Comparison of ENCODE assay signal across 1 cellular context in the genomic region with DNA sequence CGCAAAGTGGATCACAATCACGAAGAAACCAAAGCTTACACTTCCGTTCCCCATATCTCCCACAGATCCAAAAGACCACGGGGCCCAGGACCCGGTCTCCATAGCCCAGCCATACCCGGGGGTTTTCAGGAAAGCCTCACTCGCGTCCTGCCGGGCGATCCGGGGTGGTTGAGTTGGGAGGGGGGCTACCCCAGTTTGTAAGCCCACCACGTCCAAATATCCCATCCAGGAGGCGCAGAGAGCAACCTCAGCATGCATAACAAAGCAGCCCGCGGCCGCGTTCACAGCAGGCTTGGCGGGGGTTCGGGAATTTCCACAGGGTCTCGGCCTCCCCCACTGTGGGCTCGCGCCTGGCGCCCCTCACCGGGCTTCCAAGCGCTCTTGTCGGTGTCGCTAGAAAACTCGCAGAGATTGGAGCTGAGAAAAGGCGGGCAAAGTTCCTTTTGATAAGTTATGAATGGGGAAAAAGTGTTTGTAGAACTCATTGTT.
TF ChIP-seq lines count a peak whose summit lies in the region.

No MANE protein-coding gene starts in this region.

TF ChIP-seq in K562, 482 proteins besides CTCF, POLR2A, EP300 and RAD21 (continued from another document and continues in another):
- TF ChIP-seq JUND (IDR thresholded peaks at IDR 0.05; ENCODE audit: borderline replicate concordance, low read depth, low read length), result 0 out of 2 replicates have a peak, but pooled peaks have one; percentile 1
- no peak for TF ChIP-seq JUND (tag; IDR thresholded peaks at IDR 0.05; ENCODE audit: borderline replicate concordance, low read depth, low read length)
- no peak for TF ChIP-seq HDAC2 (IDR thresholded peaks at IDR 0.05)
- TF ChIP-seq, protein P1, sequence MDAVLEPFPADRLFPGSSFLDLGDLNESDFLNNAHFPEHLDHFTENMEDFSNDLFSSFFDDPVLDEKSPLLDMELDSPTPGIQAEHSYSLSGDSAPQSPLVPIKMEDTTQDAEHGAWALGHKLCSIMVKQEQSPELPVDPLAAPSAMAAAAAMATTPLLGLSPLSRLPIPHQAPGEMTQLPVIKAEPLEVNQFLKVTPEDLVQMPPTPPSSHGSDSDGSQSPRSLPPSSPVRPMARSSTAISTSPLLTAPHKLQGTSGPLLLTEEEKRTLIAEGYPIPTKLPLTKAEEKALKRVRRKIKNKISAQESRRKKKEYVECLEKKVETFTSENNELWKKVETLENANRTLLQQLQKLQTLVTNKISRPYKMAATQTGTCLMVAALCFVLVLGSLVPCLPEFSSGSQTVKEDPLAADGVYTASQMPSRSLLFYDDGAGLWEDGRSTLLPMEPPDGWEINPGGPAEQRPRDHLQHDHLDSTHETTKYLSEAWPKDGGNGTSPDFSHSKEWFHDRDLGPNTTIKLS (IDR thresholded peaks at IDR 0.05; ENCODE audit: borderline replicate concordance, low read depth), result no peak
- no peak for TF ChIP-seq CBFB (CRISPR knock-in tag; IDR thresholded peaks at IDR 0.05)
- no peak for TF ChIP-seq ZNF140 (CRISPR knock-in tag; IDR thresholded peaks at IDR 0.05)
- TF ChIP-seq, protein P2, sequence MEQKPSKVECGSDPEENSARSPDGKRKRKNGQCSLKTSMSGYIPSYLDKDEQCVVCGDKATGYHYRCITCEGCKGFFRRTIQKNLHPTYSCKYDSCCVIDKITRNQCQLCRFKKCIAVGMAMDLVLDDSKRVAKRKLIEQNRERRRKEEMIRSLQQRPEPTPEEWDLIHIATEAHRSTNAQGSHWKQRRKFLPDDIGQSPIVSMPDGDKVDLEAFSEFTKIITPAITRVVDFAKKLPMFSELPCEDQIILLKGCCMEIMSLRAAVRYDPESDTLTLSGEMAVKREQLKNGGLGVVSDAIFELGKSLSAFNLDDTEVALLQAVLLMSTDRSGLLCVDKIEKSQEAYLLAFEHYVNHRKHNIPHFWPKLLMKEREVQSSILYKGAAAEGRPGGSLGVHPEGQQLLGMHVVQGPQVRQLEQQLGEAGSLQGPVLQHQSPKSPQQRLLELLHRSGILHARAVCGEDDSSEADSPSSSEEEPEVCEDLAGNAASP (IDR thresholded peaks at IDR 0.05), result no peak
- no peak for TF ChIP-seq KLF1 (tag; IDR thresholded peaks at IDR 0.05)
- TF ChIP-seq POLR3A (IDR thresholded peaks at IDR 0.05; ENCODE audit: borderline replicate concordance, extremely low read depth, insufficient read depth, insufficient read length), result no peak
- no peak for TF ChIP-seq ZKSCAN8 (CRISPR knock-in tag; IDR thresholded peaks at IDR 0.05)
- TF ChIP-seq ZBTB8A (IDR thresholded peaks at IDR 0.05; ENCODE audit: partially characterized antibody), result no peak
- no peak for TF ChIP-seq STAT5B (CRISPR knock-in tag; IDR thresholded peaks at IDR 0.05)
- no peak for TF ChIP-seq ELF4 (CRISPR knock-in tag; IDR thresholded peaks at IDR 0.05)
- TF ChIP-seq, protein P3, sequence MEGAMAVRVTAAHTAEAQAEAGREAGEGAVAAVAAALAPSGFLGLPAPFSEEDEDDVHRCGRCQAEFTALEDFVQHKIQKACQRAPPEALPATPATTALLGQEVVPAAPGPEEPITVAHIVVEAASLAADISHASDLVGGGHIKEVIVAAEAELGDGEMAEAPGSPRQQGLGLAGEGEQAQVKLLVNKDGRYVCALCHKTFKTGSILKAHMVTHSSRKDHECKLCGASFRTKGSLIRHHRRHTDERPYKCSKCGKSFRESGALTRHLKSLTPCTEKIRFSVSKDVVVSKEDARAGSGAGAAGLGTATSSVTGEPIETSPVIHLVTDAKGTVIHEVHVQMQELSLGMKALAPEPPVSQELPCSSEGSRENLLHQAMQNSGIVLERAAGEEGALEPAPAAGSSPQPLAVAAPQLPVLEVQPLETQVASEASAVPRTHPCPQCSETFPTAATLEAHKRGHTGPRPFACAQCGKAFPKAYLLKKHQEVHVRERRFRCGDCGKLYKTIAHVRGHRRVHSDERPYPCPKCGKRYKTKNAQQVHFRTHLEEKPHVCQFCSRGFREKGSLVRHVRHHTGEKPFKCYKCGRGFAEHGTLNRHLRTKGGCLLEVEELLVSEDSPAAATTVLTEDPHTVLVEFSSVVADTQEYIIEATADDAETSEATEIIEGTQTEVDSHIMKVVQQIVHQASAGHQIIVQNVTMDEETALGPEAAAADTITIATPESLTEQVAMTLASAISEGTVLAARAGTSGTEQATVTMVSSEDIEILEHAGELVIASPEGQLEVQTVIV (CRISPR knock-in tag; IDR thresholded peaks at IDR 0.05; ENCODE audit: borderline replicate concordance), result no peak
- TF ChIP-seq HSF4 (CRISPR knock-in tag; IDR thresholded peaks at IDR 0.05; ENCODE audit: borderline replicate concordance), result no peak
- no peak for TF ChIP-seq TAF7 (tag; IDR thresholded peaks at IDR 0.05)
- TF ChIP-seq CBX8 (IDR thresholded peaks at IDR 0.05; ENCODE audit: borderline replicate concordance, extremely low read depth, low read depth, low read length, poor library complexity, severe bottlenecking), result no peak
- TF ChIP-seq, protein P4, sequence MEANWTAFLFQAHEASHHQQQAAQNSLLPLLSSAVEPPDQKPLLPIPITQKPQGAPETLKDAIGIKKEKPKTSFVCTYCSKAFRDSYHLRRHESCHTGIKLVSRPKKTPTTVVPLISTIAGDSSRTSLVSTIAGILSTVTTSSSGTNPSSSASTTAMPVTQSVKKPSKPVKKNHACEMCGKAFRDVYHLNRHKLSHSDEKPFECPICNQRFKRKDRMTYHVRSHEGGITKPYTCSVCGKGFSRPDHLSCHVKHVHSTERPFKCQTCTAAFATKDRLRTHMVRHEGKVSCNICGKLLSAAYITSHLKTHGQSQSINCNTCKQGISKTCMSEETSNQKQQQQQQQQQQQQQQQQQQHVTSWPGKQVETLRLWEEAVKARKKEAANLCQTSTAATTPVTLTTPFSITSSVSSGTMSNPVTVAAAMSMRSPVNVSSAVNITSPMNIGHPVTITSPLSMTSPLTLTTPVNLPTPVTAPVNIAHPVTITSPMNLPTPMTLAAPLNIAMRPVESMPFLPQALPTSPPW (CRISPR knock-in tag; IDR thresholded peaks at IDR 0.05), result no peak
- peak; percentile 82; the same call in 1 of the 2 replicates for TF ChIP-seq SMAD2 (IDR thresholded peaks at IDR 0.05; ENCODE audit: low read depth, low read length)
- TF ChIP-seq HNRNPL (IDR thresholded peaks at IDR 0.05; ENCODE audit: low read depth, low read length), result no peak
- TF ChIP-seq, protein P5, sequence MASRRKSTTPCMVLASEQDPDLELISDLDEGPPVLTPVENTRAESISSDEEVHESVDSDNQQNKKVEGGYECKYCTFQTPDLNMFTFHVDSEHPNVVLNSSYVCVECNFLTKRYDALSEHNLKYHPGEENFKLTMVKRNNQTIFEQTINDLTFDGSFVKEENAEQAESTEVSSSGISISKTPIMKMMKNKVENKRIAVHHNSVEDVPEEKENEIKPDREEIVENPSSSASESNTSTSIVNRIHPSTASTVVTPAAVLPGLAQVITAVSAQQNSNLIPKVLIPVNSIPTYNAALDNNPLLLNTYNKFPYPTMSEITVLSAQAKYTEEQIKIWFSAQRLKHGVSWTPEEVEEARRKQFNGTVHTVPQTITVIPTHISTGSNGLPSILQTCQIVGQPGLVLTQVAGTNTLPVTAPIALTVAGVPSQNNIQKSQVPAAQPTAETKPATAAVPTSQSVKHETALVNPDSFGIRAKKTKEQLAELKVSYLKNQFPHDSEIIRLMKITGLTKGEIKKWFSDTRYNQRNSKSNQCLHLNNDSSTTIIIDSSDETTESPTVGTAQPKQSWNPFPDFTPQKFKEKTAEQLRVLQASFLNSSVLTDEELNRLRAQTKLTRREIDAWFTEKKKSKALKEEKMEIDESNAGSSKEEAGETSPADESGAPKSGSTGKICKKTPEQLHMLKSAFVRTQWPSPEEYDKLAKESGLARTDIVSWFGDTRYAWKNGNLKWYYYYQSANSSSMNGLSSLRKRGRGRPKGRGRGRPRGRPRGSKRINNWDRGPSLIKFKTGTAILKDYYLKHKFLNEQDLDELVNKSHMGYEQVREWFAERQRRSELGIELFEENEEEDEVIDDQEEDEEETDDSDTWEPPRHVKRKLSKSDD (conservative IDR thresholded peaks at IDR 0.05; ENCODE audit: low read length), result 0 out of 2 replicates have a peak, but pooled peaks have one; percentile 49
- TF ChIP-seq C11orf30 (IDR thresholded peaks at IDR 0.05; ENCODE audit: low read depth), result no peak
- TF ChIP-seq, protein P6, sequence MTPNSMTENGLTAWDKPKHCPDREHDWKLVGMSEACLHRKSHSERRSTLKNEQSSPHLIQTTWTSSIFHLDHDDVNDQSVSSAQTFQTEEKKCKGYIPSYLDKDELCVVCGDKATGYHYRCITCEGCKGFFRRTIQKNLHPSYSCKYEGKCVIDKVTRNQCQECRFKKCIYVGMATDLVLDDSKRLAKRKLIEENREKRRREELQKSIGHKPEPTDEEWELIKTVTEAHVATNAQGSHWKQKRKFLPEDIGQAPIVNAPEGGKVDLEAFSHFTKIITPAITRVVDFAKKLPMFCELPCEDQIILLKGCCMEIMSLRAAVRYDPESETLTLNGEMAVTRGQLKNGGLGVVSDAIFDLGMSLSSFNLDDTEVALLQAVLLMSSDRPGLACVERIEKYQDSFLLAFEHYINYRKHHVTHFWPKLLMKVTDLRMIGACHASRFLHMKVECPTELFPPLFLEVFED (CRISPR knock-in tag; conservative IDR thresholded peaks at IDR 0.05), result no peak
- TF ChIP-seq KAT8 (IDR thresholded peaks at IDR 0.05; ENCODE audit: low read depth), result no peak
- TF ChIP-seq LCOR (CRISPR knock-in tag; IDR thresholded peaks at IDR 0.05), result no peak
- no peak for TF ChIP-seq HDAC3 (IDR thresholded peaks at IDR 0.05; ENCODE audit: borderline replicate concordance, partially characterized antibody)
- no peak for TF ChIP-seq PYGO2 (tag; IDR thresholded peaks at IDR 0.05)
- TF ChIP-seq, protein P7, sequence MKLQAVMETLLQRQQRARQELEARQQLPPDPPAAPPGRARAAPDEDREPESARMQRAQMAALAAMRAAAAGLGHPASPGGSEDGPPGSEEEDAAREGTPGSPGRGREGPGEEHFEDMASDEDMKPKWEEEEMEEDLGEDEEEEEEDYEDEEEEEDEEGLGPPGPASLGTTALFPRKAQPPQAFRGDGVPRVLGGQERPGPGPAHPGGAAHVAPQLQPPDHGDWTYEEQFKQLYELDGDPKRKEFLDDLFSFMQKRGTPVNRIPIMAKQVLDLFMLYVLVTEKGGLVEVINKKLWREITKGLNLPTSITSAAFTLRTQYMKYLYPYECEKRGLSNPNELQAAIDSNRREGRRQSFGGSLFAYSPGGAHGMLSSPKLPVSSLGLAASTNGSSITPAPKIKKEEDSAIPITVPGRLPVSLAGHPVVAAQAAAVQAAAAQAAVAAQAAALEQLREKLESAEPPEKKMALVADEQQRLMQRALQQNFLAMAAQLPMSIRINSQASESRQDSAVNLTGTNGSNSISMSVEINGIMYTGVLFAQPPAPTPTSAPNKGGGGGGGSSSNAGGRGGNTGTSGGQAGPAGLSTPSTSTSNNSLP (IDR thresholded peaks at IDR 0.05; ENCODE audit: borderline replicate concordance, low read depth, low read length), result 0 out of 2 replicates have a peak, but pooled peaks have one; percentile 9
- no peak for TF ChIP-seq GABPB2 (CRISPR knock-in tag; conservative IDR thresholded peaks at IDR 0.05)
- TF ChIP-seq, protein P8, sequence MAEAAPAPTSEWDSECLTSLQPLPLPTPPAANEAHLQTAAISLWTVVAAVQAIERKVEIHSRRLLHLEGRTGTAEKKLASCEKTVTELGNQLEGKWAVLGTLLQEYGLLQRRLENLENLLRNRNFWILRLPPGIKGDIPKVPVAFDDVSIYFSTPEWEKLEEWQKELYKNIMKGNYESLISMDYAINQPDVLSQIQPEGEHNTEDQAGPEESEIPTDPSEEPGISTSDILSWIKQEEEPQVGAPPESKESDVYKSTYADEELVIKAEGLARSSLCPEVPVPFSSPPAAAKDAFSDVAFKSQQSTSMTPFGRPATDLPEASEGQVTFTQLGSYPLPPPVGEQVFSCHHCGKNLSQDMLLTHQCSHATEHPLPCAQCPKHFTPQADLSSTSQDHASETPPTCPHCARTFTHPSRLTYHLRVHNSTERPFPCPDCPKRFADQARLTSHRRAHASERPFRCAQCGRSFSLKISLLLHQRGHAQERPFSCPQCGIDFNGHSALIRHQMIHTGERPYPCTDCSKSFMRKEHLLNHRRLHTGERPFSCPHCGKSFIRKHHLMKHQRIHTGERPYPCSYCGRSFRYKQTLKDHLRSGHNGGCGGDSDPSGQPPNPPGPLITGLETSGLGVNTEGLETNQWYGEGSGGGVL (CRISPR knock-in tag; IDR thresholded peaks at IDR 0.05), result no peak
- TF ChIP-seq RBM34 (IDR thresholded peaks at IDR 0.05; ENCODE audit: borderline replicate concordance, insufficient read depth, low read length), result no peak
- TF ChIP-seq, protein P9, sequence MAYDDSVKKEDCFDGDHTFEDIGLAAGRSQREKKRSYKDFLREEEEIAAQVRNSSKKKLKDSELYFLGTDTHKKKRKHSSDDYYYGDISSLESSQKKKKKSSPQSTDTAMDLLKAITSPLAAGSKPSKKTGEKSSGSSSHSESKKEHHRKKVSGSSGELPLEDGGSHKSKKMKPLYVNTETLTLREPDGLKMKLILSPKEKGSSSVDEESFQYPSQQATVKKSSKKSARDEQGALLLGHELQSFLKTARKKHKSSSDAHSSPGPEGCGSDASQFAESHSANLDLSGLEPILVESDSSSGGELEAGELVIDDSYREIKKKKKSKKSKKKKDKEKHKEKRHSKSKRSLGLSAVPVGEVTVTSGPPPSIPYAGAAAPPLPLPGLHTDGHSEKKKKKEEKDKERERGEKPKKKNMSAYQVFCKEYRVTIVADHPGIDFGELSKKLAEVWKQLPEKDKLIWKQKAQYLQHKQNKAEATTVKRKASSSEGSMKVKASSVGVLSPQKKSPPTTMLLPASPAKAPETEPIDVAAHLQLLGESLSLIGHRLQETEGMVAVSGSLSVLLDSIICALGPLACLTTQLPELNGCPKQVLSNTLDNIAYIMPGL (CRISPR knock-in tag; IDR thresholded peaks at IDR 0.05), result peak; percentile 75; the same call in 1 of the 2 replicates
- TF ChIP-seq TRIM24 (IDR thresholded peaks at IDR 0.05), result no peak
- peak; percentile 76 for TF ChIP-seq ZC3H11A (IDR thresholded peaks at IDR 0.05; ENCODE audit: low read depth, low read length)
- no peak for TF ChIP-seq NELFE (IDR thresholded peaks at IDR 0.05; ENCODE audit: insufficient read depth, insufficient read length)
- TF ChIP-seq, protein P10, sequence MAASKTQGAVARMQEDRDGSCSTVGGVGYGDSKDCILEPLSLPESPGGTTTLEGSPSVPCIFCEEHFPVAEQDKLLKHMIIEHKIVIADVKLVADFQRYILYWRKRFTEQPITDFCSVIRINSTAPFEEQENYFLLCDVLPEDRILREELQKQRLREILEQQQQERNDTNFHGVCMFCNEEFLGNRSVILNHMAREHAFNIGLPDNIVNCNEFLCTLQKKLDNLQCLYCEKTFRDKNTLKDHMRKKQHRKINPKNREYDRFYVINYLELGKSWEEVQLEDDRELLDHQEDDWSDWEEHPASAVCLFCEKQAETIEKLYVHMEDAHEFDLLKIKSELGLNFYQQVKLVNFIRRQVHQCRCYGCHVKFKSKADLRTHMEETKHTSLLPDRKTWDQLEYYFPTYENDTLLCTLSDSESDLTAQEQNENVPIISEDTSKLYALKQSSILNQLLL (CRISPR knock-in tag; IDR thresholded peaks at IDR 0.05; ENCODE audit: borderline replicate concordance), result no peak
- TF ChIP-seq, protein P11, sequence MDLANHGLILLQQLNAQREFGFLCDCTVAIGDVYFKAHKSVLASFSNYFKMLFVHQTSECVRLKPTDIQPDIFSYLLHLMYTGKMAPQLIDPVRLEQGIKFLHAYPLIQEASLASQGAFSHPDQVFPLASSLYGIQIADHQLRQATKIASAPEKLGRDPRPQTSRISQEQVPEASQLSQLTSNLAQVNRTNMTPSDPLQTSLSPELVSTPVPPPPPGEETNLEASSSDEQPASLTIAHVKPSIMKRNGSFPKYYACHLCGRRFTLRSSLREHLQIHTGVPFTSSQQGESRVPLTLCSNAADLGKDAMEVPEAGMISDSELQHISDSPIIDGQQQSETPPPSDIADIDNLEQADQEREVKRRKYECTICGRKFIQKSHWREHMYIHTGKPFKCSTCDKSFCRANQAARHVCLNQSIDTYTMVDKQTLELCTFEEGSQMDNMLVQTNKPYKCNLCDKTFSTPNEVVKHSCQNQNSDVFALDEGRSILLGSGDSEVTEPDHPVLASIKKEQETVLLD (IDR thresholded peaks at IDR 0.05), result no peak
- no peak for TF ChIP-seq TBP (optimal IDR thresholded peaks at IDR 0.05; ENCODE audit: low read depth, low read length)
- TF ChIP-seq SUPT5H (IDR thresholded peaks at IDR 0.05), result no peak
